ENCODE assay signal across 20 cellular contexts in the genomic region with DNA sequence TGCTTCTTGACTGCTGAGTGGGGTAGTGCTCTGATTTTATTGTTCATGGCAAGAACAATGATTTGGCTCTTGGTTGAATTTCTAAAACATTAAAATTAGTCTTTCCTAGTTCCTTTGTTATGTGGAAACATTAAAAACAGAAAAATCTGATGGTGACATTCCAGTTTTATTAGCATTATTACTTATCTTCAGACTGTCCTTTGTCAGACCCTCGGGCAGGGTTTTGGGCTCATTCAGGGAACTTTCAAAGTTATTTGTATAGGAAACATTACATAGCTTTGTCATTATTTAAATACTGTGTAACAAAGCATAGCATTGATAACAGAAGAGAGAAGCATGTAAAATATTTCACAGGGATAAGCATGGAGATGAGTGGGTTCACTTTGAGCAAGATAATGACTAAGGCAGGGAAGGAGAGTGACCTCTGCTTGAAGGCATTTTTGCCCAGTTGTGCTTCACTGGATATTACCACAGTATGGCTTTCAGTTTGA.
DNase-seq lines count a peak whose midpoint lies in the region; FAIRE-seq and TF ChIP-seq lines count a peak whose summit lies in the region.
"Had no signal": no experiment of that assay in that cellular context is flagged by ENCODE, and none has a peak within 500 bp of the region (broad histone marks: within the 10 kb centered on the region; RNA-seq: fewer than 3 reads in every experiment).

No MANE protein-coding gene starts in this region.

- TF ChIP-seq CTCF in AG09309 (IDR thresholded peaks at IDR 0.05; ENCODE audit: control insufficient read depth, insufficient read depth, low read depth, low read length, missing control alignments) (no peak), astrocyte of the spinal cord (IDR thresholded peaks at IDR 0.05; ENCODE audit: low read depth, low read length) (no peak), D721Med (IDR thresholded peaks at IDR 0.05; ENCODE audit: insufficient read depth, missing control alignments) (no peak)

- no peak overlapping the region for H3K4me3 ChIP-seq in AG09309 (ENCODE audit: control insufficient read depth, low read depth, low read length)
- H3K4me3 ChIP-seq in astrocyte of the spinal cord (ENCODE audit: low read depth, low read length) = no peak overlapping the region
- H3K4me3 ChIP-seq: PC-9, tibial nerve had no signal

- in situ Hi-C loops in astrocyte of the spinal cord (cut with HindIII; ENCODE audit: low sequenced_read_pairs) = no loop called here

- FAIRE-seq in D721Med (lab: Jason Lieb, UNC) (no peak), HTR-8/SVneo (lab: Jason Lieb, UNC) (no peak)
- FAIRE-seq: kidney had no signal

- peak; percentile 13 for DNase-seq in AG09309 (ENCODE audit: low read depth)
- peak; percentile 18 for DNase-seq in HCEC 1CT
- DNase-seq in astrocyte of the spinal cord (ENCODE audit: low read depth, low spot score) = peak; percentile 39
- peak; percentile 93 for DNase-seq in kidney glomerular epithelial cell (lab: John Stamatoyannopoulos, UW)
- no peak for DNase-seq in D721Med (ENCODE audit: insufficient read length, low spot score)
- DNase-seq in NCI-H524 (lab: John Stamatoyannopoulos, UW) = no peak
- no peak for DNase-seq in activated CD8-positive, alpha-beta memory T cell treated with anti-CD3 and anti-CD28 coated beads, Interleukin-2, amount 50 U/mL, for 48 hours
- DNase-seq in HTR-8/SVneo (ENCODE audit: insufficient read length, low spot score) = no peak
- DNase-seq: activated CD4-positive, alpha-beta T cell treated with anti-CD3 and anti-CD28 coated beads for 1 hour; activated T-cell treated with anti-CD3 and anti-CD28 coated beads, Interleukin-2, amount 50 U/mL, for 24 hours; amniotic stem cell; KG1; kidney; NCI-H146; NCI-H510A treated with DMSO at 0.1 percent for 48 hours; PC-9; stimulated activated CD4-positive, alpha-beta T cell treated with anti-CD3 and anti-CD28 coated beads, Interleukin-1b, Interleukin-23, amount 100 ng/mL, for 48 hours; stimulated activated CD8-positive, alpha-beta memory T cell treated with anti-CD3 and anti-CD28 coated beads, Interleukin-4, amount 100 ng/mL, for 48 hours; T-cell had no signal

Comparison
In these comparisons a context has a peak if more than half of its experiments do, and no peak if none do; other contexts are left out.
1. DNase-seq: peak in AG09309 (single experiment), HCEC 1CT (single experiment), astrocyte of the spinal cord (single experiment) and kidney glomerular epithelial cell (single experiment); none in D721Med (single experiment), NCI-H524 (0 of 2), activated CD8-positive, alpha-beta memory T cell treated with anti-CD3 and anti-CD28 coated beads, Interleukin-2, amount 50 U/mL, for 48 hours (single experiment) and HTR-8/SVneo (single experiment).